1 cellular context compared by ENCODE assay signal in the genomic region with DNA sequence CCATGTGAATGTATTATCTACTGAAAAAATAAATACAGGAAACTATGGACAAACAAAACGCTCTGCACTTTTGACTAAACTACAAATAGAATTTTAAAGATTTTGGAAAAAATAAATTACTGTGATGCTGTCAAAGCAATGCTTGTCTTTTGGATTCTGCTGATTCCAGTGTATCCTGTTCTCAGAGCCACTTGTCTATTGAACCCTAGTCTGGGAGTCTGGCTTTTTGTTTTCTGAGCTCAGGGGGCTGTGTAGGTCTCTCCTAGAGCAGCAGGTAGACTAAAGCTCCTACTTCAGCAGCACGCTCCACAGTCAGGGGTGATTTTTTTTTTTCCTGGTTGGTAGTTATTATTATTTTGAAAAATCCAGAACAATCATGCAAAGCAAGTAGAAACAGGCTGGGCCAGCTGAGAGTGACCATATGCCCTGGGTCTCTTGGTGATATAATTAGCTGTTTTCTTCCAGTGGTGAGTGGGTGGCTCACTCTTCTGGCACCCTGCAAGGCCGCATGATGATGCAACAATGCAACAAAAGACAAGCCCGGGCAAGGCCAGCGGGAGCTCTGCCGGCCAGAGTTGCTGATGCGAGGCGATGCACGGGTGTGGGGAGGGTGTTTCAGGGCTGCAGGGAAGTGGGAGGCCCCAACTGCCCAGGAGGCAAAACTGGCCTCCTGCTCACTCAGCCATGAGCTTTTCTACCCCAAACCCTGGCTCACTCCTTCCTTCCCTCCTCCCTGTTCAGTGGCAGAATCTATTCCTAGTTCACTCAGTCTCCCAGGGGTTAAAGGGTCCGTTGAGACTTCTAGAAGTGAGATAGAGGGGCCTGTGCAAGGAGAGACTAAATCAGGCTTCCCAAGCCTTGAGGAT.
TF ChIP-seq lines count a peak whose summit lies in the region.

No MANE protein-coding gene starts in this region.

TF ChIP-seq in K562, 482 proteins besides CTCF, POLR2A, EP300 and RAD21 (continued from another document and continues in another):
- TF ChIP-seq, protein P1, sequence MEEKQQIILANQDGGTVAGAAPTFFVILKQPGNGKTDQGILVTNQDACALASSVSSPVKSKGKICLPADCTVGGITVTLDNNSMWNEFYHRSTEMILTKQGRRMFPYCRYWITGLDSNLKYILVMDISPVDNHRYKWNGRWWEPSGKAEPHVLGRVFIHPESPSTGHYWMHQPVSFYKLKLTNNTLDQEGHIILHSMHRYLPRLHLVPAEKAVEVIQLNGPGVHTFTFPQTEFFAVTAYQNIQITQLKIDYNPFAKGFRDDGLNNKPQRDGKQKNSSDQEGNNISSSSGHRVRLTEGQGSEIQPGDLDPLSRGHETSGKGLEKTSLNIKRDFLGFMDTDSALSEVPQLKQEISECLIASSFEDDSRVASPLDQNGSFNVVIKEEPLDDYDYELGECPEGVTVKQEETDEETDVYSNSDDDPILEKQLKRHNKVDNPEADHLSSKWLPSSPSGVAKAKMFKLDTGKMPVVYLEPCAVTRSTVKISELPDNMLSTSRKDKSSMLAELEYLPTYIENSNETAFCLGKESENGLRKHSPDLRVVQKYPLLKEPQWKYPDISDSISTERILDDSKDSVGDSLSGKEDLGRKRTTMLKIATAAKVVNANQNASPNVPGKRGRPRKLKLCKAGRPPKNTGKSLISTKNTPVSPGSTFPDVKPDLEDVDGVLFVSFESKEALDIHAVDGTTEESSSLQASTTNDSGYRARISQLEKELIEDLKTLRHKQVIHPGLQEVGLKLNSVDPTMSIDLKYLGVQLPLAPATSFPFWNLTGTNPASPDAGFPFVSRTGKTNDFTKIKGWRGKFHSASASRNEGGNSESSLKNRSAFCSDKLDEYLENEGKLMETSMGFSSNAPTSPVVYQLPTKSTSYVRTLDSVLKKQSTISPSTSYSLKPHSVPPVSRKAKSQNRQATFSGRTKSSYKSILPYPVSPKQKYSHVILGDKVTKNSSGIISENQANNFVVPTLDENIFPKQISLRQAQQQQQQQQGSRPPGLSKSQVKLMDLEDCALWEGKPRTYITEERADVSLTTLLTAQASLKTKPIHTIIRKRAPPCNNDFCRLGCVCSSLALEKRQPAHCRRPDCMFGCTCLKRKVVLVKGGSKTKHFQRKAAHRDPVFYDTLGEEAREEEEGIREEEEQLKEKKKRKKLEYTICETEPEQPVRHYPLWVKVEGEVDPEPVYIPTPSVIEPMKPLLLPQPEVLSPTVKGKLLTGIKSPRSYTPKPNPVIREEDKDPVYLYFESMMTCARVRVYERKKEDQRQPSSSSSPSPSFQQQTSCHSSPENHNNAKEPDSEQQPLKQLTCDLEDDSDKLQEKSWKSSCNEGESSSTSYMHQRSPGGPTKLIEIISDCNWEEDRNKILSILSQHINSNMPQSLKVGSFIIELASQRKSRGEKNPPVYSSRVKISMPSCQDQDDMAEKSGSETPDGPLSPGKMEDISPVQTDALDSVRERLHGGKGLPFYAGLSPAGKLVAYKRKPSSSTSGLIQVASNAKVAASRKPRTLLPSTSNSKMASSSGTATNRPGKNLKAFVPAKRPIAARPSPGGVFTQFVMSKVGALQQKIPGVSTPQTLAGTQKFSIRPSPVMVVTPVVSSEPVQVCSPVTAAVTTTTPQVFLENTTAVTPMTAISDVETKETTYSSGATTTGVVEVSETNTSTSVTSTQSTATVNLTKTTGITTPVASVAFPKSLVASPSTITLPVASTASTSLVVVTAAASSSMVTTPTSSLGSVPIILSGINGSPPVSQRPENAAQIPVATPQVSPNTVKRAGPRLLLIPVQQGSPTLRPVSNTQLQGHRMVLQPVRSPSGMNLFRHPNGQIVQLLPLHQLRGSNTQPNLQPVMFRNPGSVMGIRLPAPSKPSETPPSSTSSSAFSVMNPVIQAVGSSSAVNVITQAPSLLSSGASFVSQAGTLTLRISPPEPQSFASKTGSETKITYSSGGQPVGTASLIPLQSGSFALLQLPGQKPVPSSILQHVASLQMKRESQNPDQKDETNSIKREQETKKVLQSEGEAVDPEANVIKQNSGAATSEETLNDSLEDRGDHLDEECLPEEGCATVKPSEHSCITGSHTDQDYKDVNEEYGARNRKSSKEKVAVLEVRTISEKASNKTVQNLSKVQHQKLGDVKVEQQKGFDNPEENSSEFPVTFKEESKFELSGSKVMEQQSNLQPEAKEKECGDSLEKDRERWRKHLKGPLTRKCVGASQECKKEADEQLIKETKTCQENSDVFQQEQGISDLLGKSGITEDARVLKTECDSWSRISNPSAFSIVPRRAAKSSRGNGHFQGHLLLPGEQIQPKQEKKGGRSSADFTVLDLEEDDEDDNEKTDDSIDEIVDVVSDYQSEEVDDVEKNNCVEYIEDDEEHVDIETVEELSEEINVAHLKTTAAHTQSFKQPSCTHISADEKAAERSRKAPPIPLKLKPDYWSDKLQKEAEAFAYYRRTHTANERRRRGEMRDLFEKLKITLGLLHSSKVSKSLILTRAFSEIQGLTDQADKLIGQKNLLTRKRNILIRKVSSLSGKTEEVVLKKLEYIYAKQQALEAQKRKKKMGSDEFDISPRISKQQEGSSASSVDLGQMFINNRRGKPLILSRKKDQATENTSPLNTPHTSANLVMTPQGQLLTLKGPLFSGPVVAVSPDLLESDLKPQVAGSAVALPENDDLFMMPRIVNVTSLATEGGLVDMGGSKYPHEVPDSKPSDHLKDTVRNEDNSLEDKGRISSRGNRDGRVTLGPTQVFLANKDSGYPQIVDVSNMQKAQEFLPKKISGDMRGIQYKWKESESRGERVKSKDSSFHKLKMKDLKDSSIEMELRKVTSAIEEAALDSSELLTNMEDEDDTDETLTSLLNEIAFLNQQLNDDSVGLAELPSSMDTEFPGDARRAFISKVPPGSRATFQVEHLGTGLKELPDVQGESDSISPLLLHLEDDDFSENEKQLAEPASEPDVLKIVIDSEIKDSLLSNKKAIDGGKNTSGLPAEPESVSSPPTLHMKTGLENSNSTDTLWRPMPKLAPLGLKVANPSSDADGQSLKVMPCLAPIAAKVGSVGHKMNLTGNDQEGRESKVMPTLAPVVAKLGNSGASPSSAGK (IDR thresholded peaks at IDR 0.05) = peak; percentile 42; the same call in 1 of the 2 replicates
- peak; percentile 63 for TF ChIP-seq RBFOX2 (IDR thresholded peaks at IDR 0.05; ENCODE audit: low read depth, low read length)
- TF ChIP-seq HDAC6 (IDR thresholded peaks at IDR 0.05; ENCODE audit: low read depth, low read length) = no peak
- TF ChIP-seq HDAC2 (IDR thresholded peaks at IDR 0.05) = peak; percentile 63; the same call in 1 of the 2 replicates
- no peak for TF ChIP-seq NFRKB (IDR thresholded peaks at IDR 0.05; ENCODE audit: low read depth)
- TF ChIP-seq SREBF1 (IDR thresholded peaks at IDR 0.05; ENCODE audit: borderline replicate concordance, low read depth, low read length) = 0 out of 2 replicates have a peak, but pooled peaks have one; percentile 2
- no peak for TF ChIP-seq ZNF217 (CRISPR knock-in tag; IDR thresholded peaks at IDR 0.05)
- peak; percentile 52; the same call in 1 of the 2 replicates for TF ChIP-seq ZNF584 (CRISPR knock-in tag; IDR thresholded peaks at IDR 0.05; ENCODE audit: low read depth)
- TF ChIP-seq HEY1 (CRISPR knock-in tag; IDR thresholded peaks at IDR 0.05; ENCODE audit: borderline replicate concordance) = no peak
- TF ChIP-seq CREM (IDR thresholded peaks at IDR 0.05; ENCODE audit: low read depth) = peak; percentile 57
- TF ChIP-seq NFYB (IDR thresholded peaks at IDR 0.05; ENCODE audit: extremely low read depth, insufficient read length) = no peak
- peak; percentile 51; the same call in 1 of the 2 replicates for TF ChIP-seq ARID1B (IDR thresholded peaks at IDR 0.05)
- TF ChIP-seq FOSL1 (tag; conservative IDR thresholded peaks at IDR 0.05) = peak; percentile 63
- TF ChIP-seq TARDBP (IDR thresholded peaks at IDR 0.05) = peak; percentile 74; the same call in 1 of the 2 replicates
- TF ChIP-seq SPI1 (IDR thresholded peaks at IDR 0.05; ENCODE audit: borderline replicate concordance, low read depth, low read length) = peak; percentile 6; the same call in 1 of the 2 replicates
- TF ChIP-seq GABPA (tag; conservative IDR thresholded peaks at IDR 0.05; ENCODE audit: low read depth) = 0 out of 2 replicates have a peak, but pooled peaks have one; percentile 53
- peak; percentile 39; the same call in 1 of the 2 replicates for TF ChIP-seq VEZF1 (CRISPR knock-in tag; IDR thresholded peaks at IDR 0.05)
- TF ChIP-seq RERE (CRISPR knock-in tag; IDR thresholded peaks at IDR 0.05; ENCODE audit: borderline replicate concordance) = no peak
- TF ChIP-seq CTBP1 (IDR thresholded peaks at IDR 0.05; ENCODE audit: borderline replicate concordance) = peak; percentile 91
- no peak for TF ChIP-seq ZNF277 (CRISPR knock-in tag; IDR thresholded peaks at IDR 0.05; ENCODE audit: borderline replicate concordance)
- TF ChIP-seq PHF8 (IDR thresholded peaks at IDR 0.05; ENCODE audit: borderline replicate concordance, low read length) = no peak
- TF ChIP-seq, protein P2, sequence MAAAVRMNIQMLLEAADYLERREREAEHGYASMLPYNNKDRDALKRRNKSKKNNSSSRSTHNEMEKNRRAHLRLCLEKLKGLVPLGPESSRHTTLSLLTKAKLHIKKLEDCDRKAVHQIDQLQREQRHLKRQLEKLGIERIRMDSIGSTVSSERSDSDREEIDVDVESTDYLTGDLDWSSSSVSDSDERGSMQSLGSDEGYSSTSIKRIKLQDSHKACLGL (CRISPR knock-in tag; IDR thresholded peaks at IDR 0.05; ENCODE audit: borderline replicate concordance, poor library complexity, severe bottlenecking) = no peak
- TF ChIP-seq ATF1 (CRISPR knock-in tag; IDR thresholded peaks at IDR 0.05) = no peak
- TF ChIP-seq ATF1 (tag; IDR thresholded peaks at IDR 0.05) = peak; percentile 45
- TF ChIP-seq ARID3A (IDR thresholded peaks at IDR 0.05; ENCODE audit: borderline replicate concordance, low read depth, low read length) = no peak
- TF ChIP-seq NR4A1 (CRISPR knock-in tag; IDR thresholded peaks at IDR 0.05) = no peak
- peak; percentile 82 for TF ChIP-seq NR4A1 (tag; IDR thresholded peaks at IDR 0.05)
- peak; percentile 68; the same call in 1 of the 2 replicates for TF ChIP-seq ZNF830 (CRISPR knock-in tag; IDR thresholded peaks at IDR 0.05)
- peak; percentile 84 for TF ChIP-seq JUND (IDR thresholded peaks at IDR 0.05; ENCODE audit: borderline replicate concordance, low read depth, low read length)
- peak; percentile 51; the same call in 2 of the 3 replicates for TF ChIP-seq JUND (tag; IDR thresholded peaks at IDR 0.05; ENCODE audit: borderline replicate concordance, low read depth, low read length)
- TF ChIP-seq ZFP1 (CRISPR knock-in tag; IDR thresholded peaks at IDR 0.05) = no peak
